In genomic region chr9:130201399-130201873, GRCh38 we compare ENCODE assay signal across 25 cellular contexts. TPM values are rescaled to one million over a fixed set of nuclear protein-coding genes. Genes with fewer than 3 reads are reported as not detected.
DNase-seq lines count a peak whose midpoint lies in the region; ATAC-seq, FAIRE-seq and TF ChIP-seq lines count a peak whose summit lies in the region.
"Had no signal": no experiment of that assay in that cellular context is flagged by ENCODE, and none has a peak within 500 bp of the region (broad histone marks: within the 10 kb centered on the region; RNA-seq: fewer than 3 reads in every experiment).

No MANE protein-coding gene starts in this region.

- TF ChIP-seq RAD21 in K562 (CRISPR knock-in tag; conservative IDR thresholded peaks at IDR 0.05 in 1 of 2, IDR thresholded peaks at IDR 0.05 in 1 of 2), result no peak

- no TSS peak for BruUV-seq in Caco-2 (replicated peaks; lab: Mats Ljungman, UMichigan)
- no TSS peak for BruUV-seq in K562 (replicated peaks; lab: Mats Ljungman, UMichigan)
- no TSS peak for BruUV-seq in PC-9 (replicated peaks; lab: Mats Ljungman, UMichigan)

- peaks cover 13% of the 10 kb centered on the region for H4K20me1 ChIP-seq in K562 (replicated peaks; ENCODE audit: control insufficient read depth, insufficient read depth, low read length)
- peaks cover 2% of the 10 kb centered on the region; the same call in 1 of the 2 replicates for H4K20me1 ChIP-seq in PC-9 (ENCODE audit: insufficient read depth)

- WGBS in K562 (ENCODE audit: insufficient coverage, low coverage, missing lambda C conversion rate), result 87% methylated on average over 10 of the region's 12 CpGs
- 61 to 80% methylated on average over 6 to 8 of the region's 12 CpGs for WGBS in gastroesophageal sphincter (ENCODE audit: low coverage in 1 of 2), 2 donors
- 83 to 87% methylated on average over 12 of the region's 12 CpGs for WGBS in sigmoid colon, 2 donors
- WGBS in tibial nerve, 2 donors, result 90 to 94% methylated on average over 12 of the region's 12 CpGs

- 0 out of 3 replicates have a peak, but pooled peaks cover 4% of the 10 kb centered on the region for H3K79me2 ChIP-seq in K562 (ENCODE audit: control insufficient read depth, insufficient read depth, low read length)
- no peaks in the 10 kb centered on the region for H3K79me2 ChIP-seq in PC-9 (ENCODE audit: low read depth)

- H3K27ac ChIP-seq in K562 (ENCODE audit: extremely low read depth, low read depth, low read length) (no peak overlapping the region), gastroesophageal sphincter (peak overlapping the region; percentile 70 to 98 (median 92)), sigmoid colon (peak overlapping the region; percentile 94 to 99 (median 96)), PC-9 (no peak overlapping the region), tibial nerve (no peak overlapping the region)
- H3K27ac ChIP-seq: neural progenitor cell, upper lobe of left lung had no signal

- intact Hi-C loops in Caco-2 (cut with micrococcal nuclease; ENCODE audit: unreplicated experiment) (no loop called here), K562 (cut with micrococcal nuclease) (no loop called here), sigmoid colon (cut with DNase I) (no loop called here), PC-9 (cut with micrococcal nuclease; ENCODE audit: unreplicated experiment) (no loop called here)

- H3K36me3 ChIP-seq in Caco-2 (ENCODE audit: control insufficient read depth, insufficient read depth, low read length) (no peaks in the 10 kb centered on the region), K562 (ENCODE audit: control insufficient read depth, insufficient read depth, low read length) (no peaks in the 10 kb centered on the region), gastroesophageal sphincter (peaks cover 0 to 6% of the 10 kb centered on the region in 2 donors), sigmoid colon (peaks cover 0 to 11% (median 3%) of the 10 kb centered on the region in 4 donors), PC-9 (ENCODE audit: low read depth) (no peaks in the 10 kb centered on the region), tibial nerve (no peaks in the 10 kb centered on the region)
- H3K36me3 ChIP-seq: MG63, neural progenitor cell, upper lobe of left lung had no signal

- H3K9me3 Mint-ChIP-seq in Caco-2 (ENCODE audit: unreplicated experiment), result no peaks in the 10 kb centered on the region
- no peaks in the 10 kb centered on the region for H3K9me3 Mint-ChIP-seq in activated naive CD8-positive, alpha-beta T cell treated with anti-CD3 and anti-CD28 coated beads for 36 hours
- H3K9me3 Mint-ChIP-seq: activated CD8-positive, alpha-beta T cell treated with anti-CD3 and anti-CD28 coated beads for 36 hours; neural progenitor cell; T-helper 2 cell treated with Interferon-gamma antibody and Interleukin-4, amounts not matched to agents 5 μg/mL and 100 μg/mL, for 36 hours had no signal

- no peak for FAIRE-seq in K562 (lab: Jason Lieb, UNC)
- FAIRE-seq: frontal cortex had no signal

- peaks cover 7% of the 10 kb centered on the region for H3K9me1 ChIP-seq in K562 (ENCODE audit: control insufficient read depth, insufficient read depth, low read length)

- no peaks in the 10 kb centered on the region for H3K27me3 ChIP-seq in Caco-2 (replicated peaks; ENCODE audit: control insufficient read depth, insufficient read depth, low read length)
- no peaks in the 10 kb centered on the region for H3K27me3 ChIP-seq in K562 (ENCODE audit: control insufficient read depth in 2 of 2, insufficient read depth in 2 of 2, low read length in 2 of 2)
- H3K27me3 ChIP-seq in gastroesophageal sphincter, result no peaks in the 10 kb centered on the region
- no peaks in the 10 kb centered on the region for H3K27me3 ChIP-seq in sigmoid colon
- no peaks in the 10 kb centered on the region for H3K27me3 ChIP-seq in PC-9 (ENCODE audit: insufficient read depth, low read depth)
- no peaks in the 10 kb centered on the region for H3K27me3 ChIP-seq in tibial nerve
- H3K27me3 ChIP-seq: MG63, neural progenitor cell, upper lobe of left lung had no signal

- H3K4me3 Mint-ChIP-seq in Caco-2 (ENCODE audit: unreplicated experiment), result no peak overlapping the region
- no peak overlapping the region for H3K4me3 Mint-ChIP-seq in activated naive CD8-positive, alpha-beta T cell treated with anti-CD3 and anti-CD28 coated beads for 36 hours
- H3K4me3 Mint-ChIP-seq: activated CD8-positive, alpha-beta T cell treated with anti-CD3 and anti-CD28 coated beads for 36 hours; neural progenitor cell; T-helper 2 cell treated with Interferon-gamma antibody and Interleukin-4, amounts not matched to agents 5 μg/mL and 100 μg/mL, for 36 hours had no signal

- H3K9me3 ChIP-seq in Caco-2, result no peaks in the 10 kb centered on the region
- H3K9me3 ChIP-seq in K562 (replicated peaks; ENCODE audit: control insufficient read depth, insufficient read depth, low read depth, low read length), result no peaks in the 10 kb centered on the region
- H3K9me3 ChIP-seq in gastroesophageal sphincter, result no peaks in the 10 kb centered on the region
- H3K9me3 ChIP-seq in sigmoid colon, result no peaks in the 10 kb centered on the region
- H3K9me3 ChIP-seq in PC-9 (ENCODE audit: insufficient read depth, low read depth), result no peaks in the 10 kb centered on the region
- no peaks in the 10 kb centered on the region for H3K9me3 ChIP-seq in tibial nerve
- H3K9me3 ChIP-seq: MG63, upper lobe of left lung had no signal

- peaks cover 12% of the 10 kb centered on the region for H3K4me1 Mint-ChIP-seq in Caco-2 (ENCODE audit: low read depth, unreplicated experiment)
- no peaks in the 10 kb centered on the region for H3K4me1 Mint-ChIP-seq in activated naive CD8-positive, alpha-beta T cell treated with anti-CD3 and anti-CD28 coated beads for 36 hours

- H3K36me3 Mint-ChIP-seq in Caco-2 (ENCODE audit: insufficient read depth, unreplicated experiment), result no peaks in the 10 kb centered on the region
- no peaks in the 10 kb centered on the region for H3K36me3 Mint-ChIP-seq in activated naive CD8-positive, alpha-beta T cell treated with anti-CD3 and anti-CD28 coated beads for 36 hours
- H3K36me3 Mint-ChIP-seq: neural progenitor cell had no signal

- TF ChIP-seq CTCF in Caco-2 (IDR thresholded peaks at IDR 0.05; ENCODE audit: insufficient read depth in 1 of 2, low read depth in 1 of 2, low read length in 1 of 2, severe bottlenecking in 1 of 2, unreplicated experiment in 1 of 2), result no peak
- no peak for TF ChIP-seq CTCF in K562 (IDR thresholded peaks at IDR 0.05 in 2 of 3, conservative IDR thresholded peaks at IDR 0.05 in 1 of 3; ENCODE audit: insufficient read depth in 2 of 3, low read depth in 1 of 3, low read length in 3 of 3)
- TF ChIP-seq CTCF in gastroesophageal sphincter (IDR thresholded peaks at IDR 0.05), result no peak
- no peak for TF ChIP-seq CTCF in sigmoid colon (IDR thresholded peaks at IDR 0.05)
- no peak for TF ChIP-seq CTCF in PC-9 (conservative IDR thresholded peaks at IDR 0.05)
- no peak for TF ChIP-seq CTCF in tibial nerve (IDR thresholded peaks at IDR 0.05)

- DNase-seq in Caco-2, result no peak
- DNase-seq in K562 (ENCODE audit: extremely low read depth in 1 of 4, low spot score in 3 of 4), result no peak
- peak; percentile 88 for DNase-seq in sigmoid colon
- no peak for DNase-seq in DMS153 treated with DMSO at 0.1 percent for 48 hours (lab: John Stamatoyannopoulos, UW; ENCODE audit: unreplicated experiment)
- DNase-seq in PC-9, result no peak
- no peak for DNase-seq in tibial nerve (ENCODE audit: low spot score in 2 of 2)
- DNase-seq in activated naive CD8-positive, alpha-beta T cell treated with anti-CD3 and anti-CD28 coated beads for 36 hours, result no peak
- DNase-seq: activated CD8-positive, alpha-beta T cell treated with anti-CD3 and anti-CD28 coated beads for 36 hours; activated naive CD4-positive, alpha-beta T cell treated with Interleukin-2 at 50 U/mL for 16 hours; activated T-cell treated with anti-CD3 and anti-CD28 coated beads, Interleukin-2, amount 50 U/mL, for 1 hour; aorta; C1 segment of cervical spinal cord; GDM1; MG63; midbrain; NCI-H146; NCI-H2171; NCI-H774; retina; upper lobe of left lung had no signal

- CTCF ChIA-PET in Caco-2 (lab: Charles Lee) (no interaction called here), K562 (lab: Yijun Ruan, JAX; ENCODE audit: low intra/inter-chr PET ratio) (no interaction called here), PC-9 (lab: Charles Lee) (no interaction called here)

- POLR2A ChIA-PET in Caco-2 (lab: Charles Lee) (no interaction called here), K562 (lab: Yijun Ruan, JAX) (no interaction called here), PC-9 (lab: Charles Lee; ENCODE audit: unreplicated experiment) (no interaction called here)

- TF ChIP-seq EP300 in K562 (IDR thresholded peaks at IDR 0.05; ENCODE audit: low read length), result no peak
- peak; percentile 60 for TF ChIP-seq EP300 in gastroesophageal sphincter (IDR thresholded peaks at IDR 0.05)
- peak in 1 of 4 donors; percentile 66 for TF ChIP-seq EP300 in sigmoid colon (IDR thresholded peaks at IDR 0.05)
- no peak for TF ChIP-seq EP300 in tibial nerve (IDR thresholded peaks at IDR 0.05)

- H3K4me1 ChIP-seq in Caco-2, result peaks cover 6% of the 10 kb centered on the region; the same call in 1 of the 2 replicates
- H3K4me1 ChIP-seq in K562 (replicated peaks in 1 of 2; ENCODE audit: control insufficient read depth in 2 of 2, insufficient read depth in 2 of 2, low read length in 2 of 2), result peaks cover 6 to 28% of the 10 kb centered on the region in 2 experiments
- H3K4me1 ChIP-seq in gastroesophageal sphincter, result peaks cover 0 to 67% (median 33%) of the 10 kb centered on the region in 3 donors
- peaks cover 0 to 60% (median 56%) of the 10 kb centered on the region in 4 donors for H3K4me1 ChIP-seq in sigmoid colon
- H3K4me1 ChIP-seq in PC-9 (replicated peaks; ENCODE audit: insufficient read depth), result no peaks in the 10 kb centered on the region
- H3K4me1 ChIP-seq in tibial nerve, result peaks cover 0 to 28% (median 5%) of the 10 kb centered on the region in 4 donors
- H3K4me1 ChIP-seq: upper lobe of left lung had no signal

- in situ Hi-C loops in K562 (cut with MboI), result no loop called here

- H3K4me2 ChIP-seq in K562 (ENCODE audit: insufficient read depth, low read length), result no peak overlapping the region
- no peak overlapping the region for H3K4me2 ChIP-seq in PC-9
- H3K4me2 ChIP-seq: neural progenitor cell had no signal

- H2AFZ ChIP-seq in K562 (ENCODE audit: low read depth, low read length), result no peak overlapping the region
- no peak overlapping the region for H2AFZ ChIP-seq in PC-9
- H2AFZ ChIP-seq: neural progenitor cell had no signal

- ATAC-seq in K562 (no peak), gastroesophageal sphincter (peak; percentile 83)
- ATAC-seq: activated CD8-positive, alpha-beta T cell treated with anti-CD3 and anti-CD28 coated beads for 36 hours had no signal

- H3F3A ChIP-seq in PC-9 (ENCODE audit: insufficient read depth, low read depth), result no peaks in the 10 kb centered on the region

- no peaks in the 10 kb centered on the region for H3K27me3 Mint-ChIP-seq in Caco-2 (ENCODE audit: insufficient read depth, unreplicated experiment)
- H3K27me3 Mint-ChIP-seq in activated naive CD8-positive, alpha-beta T cell treated with anti-CD3 and anti-CD28 coated beads for 36 hours, result no peaks in the 10 kb centered on the region
- H3K27me3 Mint-ChIP-seq: activated CD8-positive, alpha-beta T cell treated with anti-CD3 and anti-CD28 coated beads for 36 hours had no signal

- TF ChIP-seq POLR2A in K562 (conservative IDR thresholded peaks at IDR 0.05) (no peak), gastroesophageal sphincter (IDR thresholded peaks at IDR 0.05) (no peak), sigmoid colon (IDR thresholded peaks at IDR 0.05) (no peak), tibial nerve (IDR thresholded peaks at IDR 0.05) (no peak)

- H3K27ac Mint-ChIP-seq in Caco-2 (ENCODE audit: unreplicated experiment), result peak overlapping the region; percentile 54
- no peak overlapping the region for H3K27ac Mint-ChIP-seq in activated naive CD8-positive, alpha-beta T cell treated with anti-CD3 and anti-CD28 coated beads for 36 hours
- H3K27ac Mint-ChIP-seq: activated CD8-positive, alpha-beta T cell treated with anti-CD3 and anti-CD28 coated beads for 36 hours; T-helper 2 cell treated with Interferon-gamma antibody and Interleukin-4, amounts not matched to agents 5 μg/mL and 100 μg/mL, for 36 hours had no signal

- H3K9ac ChIP-seq in K562 (ENCODE audit: insufficient read depth in 1 of 2, low read depth in 2 of 2, low read length in 2 of 2), result peak overlapping the region in 1 of 2 experiments; percentile 32; a peak in 1 of 4 replicates
- H3K9ac ChIP-seq: neural progenitor cell had no signal

- no peak overlapping the region for H3K4me3 ChIP-seq in Caco-2 (ENCODE audit: low read depth, low read length)
- no peak overlapping the region for H3K4me3 ChIP-seq in K562
- H3K4me3 ChIP-seq in gastroesophageal sphincter, result no peak overlapping the region
- H3K4me3 ChIP-seq in sigmoid colon, result no peak overlapping the region
- no peak overlapping the region for H3K4me3 ChIP-seq in PC-9
- no peak overlapping the region for H3K4me3 ChIP-seq in tibial nerve
- H3K4me3 ChIP-seq: MG63, neural progenitor cell, upper lobe of left lung had no signal

- no peaks in the 10 kb centered on the region for H3K9me2 ChIP-seq in PC-9 (ENCODE audit: insufficient read depth)

RNA-seq across cellular contexts. Expression of gene NCS1, which starts 29.2 kb away (rescaled TPM):
- total RNA-seq in Caco-2 (2022), result 18.2 and 19.1 TPM in 2 replicates
- 6.1 and 14.0 TPM in 2 replicates for total RNA-seq in K562 (2011; cell fraction: chromatin; rRNA removed; ENCODE audit: low replicate concordance)
- total RNA-seq in K562 (2011; cell fraction: nucleolus; rRNA removed), result 10.3 and 11.0 TPM in 2 replicates
- total RNA-seq in K562 (2011; cell fraction: nucleoplasm; rRNA removed), result 7.1 and 7.5 TPM in 2 replicates
- total RNA-seq in K562 (2014; rRNA removed), result 9.6 and 11.6 TPM in 2 replicates
- 7.6 and 8.0 TPM in 2 replicates for total RNA-seq in K562 (2014; rRNA removed; fragmentation: Illumina TruSeq; extraction: Trizol)
- total RNA-seq in K562 (2015; rRNA removed; fragmentation: Illumina TruSeq; extraction: Trizol), result 6.9 and 7.4 TPM in 2 replicates
- total RNA-seq in K562 (2021), result 22.8 and 25.0 TPM in 2 replicates
- 24.0 and 27.0 TPM in 2 replicates for polyA plus RNA-seq in K562 (2011; rRNA removed)
- 25.2 and 37.2 TPM in 2 replicates for polyA plus RNA-seq in K562 (2011; cell fraction: cytosol; rRNA removed)
- 10.2 and 16.2 TPM in 2 replicates for polyA plus RNA-seq in K562 (2011; cell fraction: nucleus; rRNA removed)
- polyA plus RNA-seq in K562 (2012), result 9.2 and 10.6 TPM in 2 replicates
- 10.5 and 19.7 TPM in 2 replicates for polyA plus RNA-seq in K562 (2014; fragmentation: Illumina TruSeq; extraction: Trizol)
- under 1 TPM; 0.28 to 0.66 TPM for polyA plus RNA-seq in K562 (2014; fragmentation: Nextera tagmentation; extraction: Ambion mirVana)
- polyA plus RNA-seq in K562 (2014; rRNA removed), result 11.2 and 13.1 TPM in 2 replicates
- polyA minus RNA-seq in K562 (2011; rRNA and poly(A)+ RNA removed), result 12.8 and 20.5 TPM in 2 replicates
- 14.7 and 17.9 TPM in 2 replicates for polyA minus RNA-seq in K562 (2011; cell fraction: cytosol; rRNA and poly(A)+ RNA removed)
- polyA minus RNA-seq in K562 (2011; cell fraction: nucleus; rRNA and poly(A)+ RNA removed), result 3.1 and 3.7 TPM in 2 replicates
- total RNA-seq in gastroesophageal sphincter, result 100 to 1,000 TPM; 105 to 231 (median 127) TPM
- total RNA-seq in sigmoid colon, result 100 to 1,000 TPM in 1 of 4 donors, 10 to 100 TPM in 3; 78.5 to 133 (median 96.9) TPM
- polyA plus RNA-seq in sigmoid colon, result 1 to 10 TPM in 2 of 3 donors, under 1 TPM in 1; 0.69 to 8.9 (median 4.2) TPM
- 53.0 and 59.2 TPM in 2 replicates for total RNA-seq in PC-9 (2021)
- total RNA-seq in tibial nerve, result 10 to 100 TPM in 2 of 4 donors, 1 to 10 TPM in 2; 5.7 to 10.7 (median 9.7) TPM
- 10 to 100 TPM; 10.5 to 11.9 TPM for total RNA-seq in activated naive CD8-positive, alpha-beta T cell treated with anti-CD3 and anti-CD28 coated beads for 36 hours
- total RNA-seq: OCI-LY7 had no signal

Comparison
In these comparisons a context has a peak if more than half of its experiments do, and no peak if none do; other contexts are left out.
1. H3K27ac ChIP-seq: peak in gastroesophageal sphincter (4 of 4) and sigmoid colon (4 of 4); none in K562 (single experiment), PC-9 (single experiment) and tibial nerve (0 of 4).